In the genomic region with DNA sequence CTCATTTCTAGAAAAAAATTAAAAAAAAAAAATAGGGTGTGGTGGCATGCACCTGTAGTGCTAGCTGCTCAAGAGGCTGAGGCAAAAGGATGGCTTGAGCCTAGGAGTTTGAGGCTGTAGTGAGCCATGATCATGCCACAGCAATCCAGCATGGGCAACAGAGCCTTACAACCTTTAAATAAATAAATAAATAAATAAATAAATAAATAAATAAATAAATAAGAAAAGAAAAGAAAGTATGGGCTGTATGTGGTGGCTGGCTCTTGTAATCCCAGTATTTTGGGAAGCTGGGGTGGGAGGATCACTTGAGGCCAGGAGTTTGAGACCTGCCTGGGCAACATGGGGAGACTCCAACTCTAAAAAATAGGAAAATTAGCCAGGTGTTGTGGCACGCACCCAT, we compare ENCODE assay signal across 23 cellular contexts.
DNase-seq lines count a peak whose midpoint lies in the region; ATAC-seq, FAIRE-seq and TF ChIP-seq lines count a peak whose summit lies in the region.
"Had no signal": no experiment of that assay in that cellular context is flagged by ENCODE, and none has a peak within 500 bp of the region (broad histone marks: within the 10 kb centered on the region; RNA-seq: fewer than 3 reads in every experiment).

No MANE protein-coding gene starts in this region.

- H2BK120ac ChIP-seq in trophoblast cell (ENCODE audit: insufficient read depth, low read length, poor library complexity): no peak overlapping the region

- H3K27me3 ChIP-seq in trophoblast cell (ENCODE audit: insufficient read depth, low read length): no peaks in the 10 kb centered on the region
- H3K27me3 ChIP-seq: BLaER1 treated with 17β-estradiol and CSF1 and Interleukin-3, amounts not matched to agents 10 nM and 100 nM had no signal

- no peak overlapping the region for H3K18ac ChIP-seq in trophoblast cell (ENCODE audit: low read length)

- no peak for TF ChIP-seq EP300 in A549 (IDR thresholded peaks at IDR 0.05)

- no peak overlapping the region for H4K12ac ChIP-seq in trophoblast cell (ENCODE audit: low read depth, low read length)

- H2BK12ac ChIP-seq in trophoblast cell (ENCODE audit: low read length): no peak overlapping the region

- no peak overlapping the region for H3K9ac ChIP-seq in trophoblast cell (ENCODE audit: low read length)
- H3K9ac ChIP-seq: BLaER1 treated with 17β-estradiol and CSF1 and Interleukin-3, amounts not matched to agents 10 nM and 100 nM had no signal

- POLR2A ChIA-PET in A549 (lab: Yijun Ruan, JAX): no interaction called here
- POLR2A ChIA-PET in HEK293 (lab: Yijun Ruan, JAX): no interaction called here

- no peak for TF ChIP-seq RAD21 in A549 (conservative IDR thresholded peaks at IDR 0.05 in 1 of 2, IDR thresholded peaks at IDR 0.05 in 1 of 2)

- FAIRE-seq in A549 (lab: Jason Lieb, UNC): no peak
- FAIRE-seq: GM12878, GM19239 had no signal

- no peak overlapping the region for H2AFZ ChIP-seq in trophoblast cell (ENCODE audit: insufficient read depth, low read length, poor library complexity)

- H3K23ac ChIP-seq in trophoblast cell (ENCODE audit: low read length): no peak overlapping the region

- no peak for ATAC-seq in A549
- ATAC-seq in HG03442 (IDR thresholded peaks at IDR 0.05; ENCODE audit: unreplicated experiment): no peak
- ATAC-seq: GM12878 had no signal

- peaks cover 2% of the 10 kb centered on the region for H3K79me1 ChIP-seq in trophoblast cell (ENCODE audit: low read length)

- H3K27ac ChIP-seq in A549 (no peak overlapping the region), HEK293 (ENCODE audit: extremely low read depth, low read depth, low read length) (no peak overlapping the region), trophoblast cell (ENCODE audit: low read depth, low read length) (no peak overlapping the region)
- H3K27ac ChIP-seq: 22Rv1; BLaER1 treated with 17β-estradiol and CSF1 and Interleukin-3, amounts not matched to agents 10 nM and 100 nM had no signal

- no peak for TF ChIP-seq POLR2A in A549 (IDR thresholded peaks at IDR 0.05; ENCODE audit: low read length)

- H2AK5ac ChIP-seq in trophoblast cell (ENCODE audit: low read length): no peak overlapping the region

- H3K9me3 ChIP-seq in A549 (no peaks in the 10 kb centered on the region), HEK293 (ENCODE audit: control insufficient read depth, insufficient read depth, low read depth, low read length) (no peaks in the 10 kb centered on the region), trophoblast cell (ENCODE audit: insufficient read depth, low read depth, low read length) (no peaks in the 10 kb centered on the region)

- H3K4me2 ChIP-seq in A549 (no peak overlapping the region), trophoblast cell (ENCODE audit: low read length) (no peak overlapping the region)
- H3K4me2 ChIP-seq: BLaER1 treated with 17β-estradiol and CSF1 and Interleukin-3, amounts not matched to agents 10 nM and 100 nM had no signal

- TF ChIP-seq CTCF in A549 (IDR thresholded peaks at IDR 0.05) (no peak), HEK293 (tag by site-specific recombination; IDR thresholded peaks at IDR 0.05) (no peak)

- H4K91ac ChIP-seq in trophoblast cell (ENCODE audit: low read depth, low read length): peak overlapping the region; percentile 24

- H3K36me3 ChIP-seq in HEK293 (ENCODE audit: control insufficient read depth in 2 of 2, insufficient read depth in 1 of 2, low read length in 2 of 2): no peaks in the 10 kb centered on the region
- no peaks in the 10 kb centered on the region for H3K36me3 ChIP-seq in trophoblast cell (ENCODE audit: control insufficient read depth in 1 of 2, insufficient read depth in 2 of 2, low read length in 2 of 2)
- H3K36me3 ChIP-seq: BLaER1 treated with 17β-estradiol and CSF1 and Interleukin-3, amounts not matched to agents 10 nM and 100 nM had no signal

- H3K14ac ChIP-seq in trophoblast cell (ENCODE audit: low read length): no peak overlapping the region

- H3K4me3 ChIP-seq in A549 (no peak overlapping the region), HEK293 (ENCODE audit: low read depth, low read length) (no peak overlapping the region), trophoblast cell (ENCODE audit: low read depth, low read length) (no peak overlapping the region)
- H3K4me3 ChIP-seq: BLaER1 treated with 17β-estradiol and CSF1 and Interleukin-3, amounts not matched to agents 10 nM and 100 nM; GM12878 had no signal

- H4K8ac ChIP-seq in trophoblast cell (ENCODE audit: low read depth, low read length): no peak overlapping the region

- CTCF ChIA-PET in A549 (lab: Yijun Ruan, JAX): interaction anchor here (0.6 kb wide), 1 partner anchor 554 kb away, joined by 3 read pairs; no protein-coding TSS in a partner anchor
- CTCF ChIA-PET in HEK293 (lab: Yijun Ruan, JAX): no interaction called here

- H3K79me2 ChIP-seq in trophoblast cell (ENCODE audit: control insufficient read depth, insufficient read depth, low read length, poor library complexity): no peaks in the 10 kb centered on the region

- WGBS in A549 (ENCODE audit: missing lambda C conversion rate): 83% methylated on average over 1 of the region's 1 CpG
- no CpG with 5 or more reads among the region's 1 CpG for WGBS in trophoblast cell (ENCODE audit: extremely low coverage, insufficient coverage, insufficient read length)

- DNase-seq in A549 (ENCODE audit: low read depth in 1 of 2, low spot score in 1 of 2): no peak
- peak; percentile 55 for DNase-seq in DMS53 (lab: John Stamatoyannopoulos, UW)
- no peak for DNase-seq in trophoblast cell
- DNase-seq in AG20443 (ENCODE audit: low spot score): no peak
- DNase-seq in stimulated activated CD4-positive, alpha-beta T cell treated with anti-CD3 and anti-CD28 coated beads, Interleukin-4, amount 100 ng/mL, for 4 hours: no peak
- DNase-seq: ACHN; AML-193; CD4-positive, alpha-beta memory T cell; CD4-positive, CD25-positive, alpha-beta regulatory T cell; CD8-positive, alpha-beta memory T cell; COR-L47; DMS 273 treated with DMSO at 0.1 percent for 48 hours; DMS153; DMS79; DND-41; EL; GDM1 had no signal

- H3K4ac ChIP-seq in trophoblast cell (ENCODE audit: low read depth, low read length): no peak overlapping the region

- H3K4me1 ChIP-seq in A549: no peaks in the 10 kb centered on the region
- no peaks in the 10 kb centered on the region for H3K4me1 ChIP-seq in HEK293 (ENCODE audit: control insufficient read depth, insufficient read depth, low read length)
- peaks cover 2 to 3% of the 10 kb centered on the region in 2 experiments for H3K4me1 ChIP-seq in trophoblast cell (ENCODE audit: control insufficient read depth in 1 of 2, insufficient read depth in 2 of 2, low read length in 2 of 2)
- H3K4me1 ChIP-seq: BLaER1 treated with 17β-estradiol and CSF1 and Interleukin-3, amounts not matched to agents 10 nM and 100 nM had no signal

- H2BK5ac ChIP-seq in trophoblast cell (ENCODE audit: low read depth, low read length, poor library complexity): no peak overlapping the region

TF ChIP-seq in A549, 52 proteins besides CTCF, POLR2A, EP300 and RAD21:
- no peak for TF ChIP-seq KDM5A (IDR thresholded peaks at IDR 0.05)
- TF ChIP-seq, protein P1, sequence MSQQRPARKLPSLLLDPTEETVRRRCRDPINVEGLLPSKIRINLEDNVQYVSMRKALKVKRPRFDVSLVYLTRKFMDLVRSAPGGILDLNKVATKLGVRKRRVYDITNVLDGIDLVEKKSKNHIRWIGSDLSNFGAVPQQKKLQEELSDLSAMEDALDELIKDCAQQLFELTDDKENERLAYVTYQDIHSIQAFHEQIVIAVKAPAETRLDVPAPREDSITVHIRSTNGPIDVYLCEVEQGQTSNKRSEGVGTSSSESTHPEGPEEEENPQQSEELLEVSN (IDR thresholded peaks at IDR 0.05; ENCODE audit: borderline replicate concordance, low read depth): no peak
- TF ChIP-seq ZC3H11A (IDR thresholded peaks at IDR 0.05): peak; percentile 63

TF ChIP-seq in HEK293, 187 proteins besides CTCF, POLR2A, EP300 and RAD21 (continues in another document):
- TF ChIP-seq ZNF426 (tag by site-specific recombination; IDR thresholded peaks at IDR 0.05) (peak; percentile 64), ZNF561 (tag by site-specific recombination; IDR thresholded peaks at IDR 0.05; ENCODE audit: borderline replicate concordance) (no peak), ZNF175 (tag by site-specific recombination; IDR thresholded peaks at IDR 0.05) (no peak), ZNF558 (tag by site-specific recombination; IDR thresholded peaks at IDR 0.05) (no peak), ZNF248 (tag by site-specific recombination; IDR thresholded peaks at IDR 0.05) (no peak), BCL11B (tag by site-specific recombination; IDR thresholded peaks at IDR 0.05; ENCODE audit: low read depth) (no peak), ZNF670 (tag by site-specific recombination; IDR thresholded peaks at IDR 0.05; ENCODE audit: low read depth) (no peak), ZFHX2 (tag by site-specific recombination; conservative IDR thresholded peaks at IDR 0.05) (no peak), ZNF274 (IDR thresholded peaks at IDR 0.05; ENCODE audit: low read length) (no peak), ZNF274 (tag by site-specific recombination; IDR thresholded peaks at IDR 0.05; ENCODE audit: borderline replicate concordance) (no peak), ZNF555 (tag by site-specific recombination; conservative IDR thresholded peaks at IDR 0.05) (peak; percentile 67), ZNF660 (tag by site-specific recombination; IDR thresholded peaks at IDR 0.05) (no peak), ZNF544 (tag by site-specific recombination; IDR thresholded peaks at IDR 0.05) (no peak), GFI1B (tag by site-specific recombination; IDR thresholded peaks at IDR 0.05) (no peak)
- TF ChIP-seq, protein P2, sequence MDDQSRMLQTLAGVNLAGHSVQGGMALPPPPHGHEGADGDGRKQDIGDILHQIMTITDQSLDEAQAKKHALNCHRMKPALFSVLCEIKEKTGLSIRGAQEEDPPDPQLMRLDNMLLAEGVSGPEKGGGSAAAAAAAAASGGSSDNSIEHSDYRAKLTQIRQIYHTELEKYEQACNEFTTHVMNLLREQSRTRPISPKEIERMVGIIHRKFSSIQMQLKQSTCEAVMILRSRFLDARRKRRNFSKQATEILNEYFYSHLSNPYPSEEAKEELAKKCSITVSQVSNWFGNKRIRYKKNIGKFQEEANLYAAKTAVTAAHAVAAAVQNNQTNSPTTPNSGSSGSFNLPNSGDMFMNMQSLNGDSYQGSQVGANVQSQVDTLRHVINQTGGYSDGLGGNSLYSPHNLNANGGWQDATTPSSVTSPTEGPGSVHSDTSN (CRISPR knock-in tag; IDR thresholded peaks at IDR 0.05): no peak

Comparison
In these comparisons a context has a peak if more than half of its experiments do, and no peak if none do; other contexts are left out.
1. Of the 5 proteins assayed by ChIP-seq in both HEK293 and A549: peak only in HEK293: REST; only in A549: none; in both: none; in neither: 4.